ENCODE assay signal across 8 cellular contexts in genomic region chr13:97433727-97434416, GRCh38. TPM values are rescaled to one million over a fixed set of nuclear protein-coding genes. Genes with fewer than 3 reads are reported as not detected.
A peak's percentile ranks its signal among the peaks of the same experiment; 100 is the strongest.
DNase-seq lines count a peak whose midpoint lies in the region; ATAC-seq and TF ChIP-seq lines count a peak whose summit lies in the region.

RAP2A (plus strand) TSS chr13:97434169; CDS start chr13:97434471, 302 bp downstream.

- H3K36me3 Mint-ChIP-seq in activated B cell treated with CpG ODN at 0.5 μM for 24 hours (ENCODE audit: low read depth) = peaks cover 14% of the 10 kb centered on the region

- no peaks in the 10 kb centered on the region for H3K9me3 Mint-ChIP-seq in activated B cell treated with CpG ODN at 0.5 μM for 24 hours

- POLR2A ChIA-PET in activated B cell treated with CpG ODN at 0.5 μM for 24 hours (lab: Charles Lee) = interaction anchor here (0.9 to 5.1 kb wide), 16 partner anchors 8 to 1757 kb away, joined by 3 to 84 read pairs (median 4); partner anchors contain the start of genes DNAJC3, MBNL2 and STK24

- WGBS in spleen, 5 donors = 0% methylated on average over 7 to 97 of the region's 97 CpGs

- DNase-seq in NCI-H2227 treated with DMSO at 0.1 percent for 48 hours (lab: John Stamatoyannopoulos, UW) = peak; percentile 88
- peak; percentile 83 for DNase-seq in activated B cell treated with CpG ODN at 0.5 μM for 24 hours
- peak; percentile 92 to 97 for DNase-seq in cardiac fibroblast (ENCODE audit: low read depth in 2 of 2)
- DNase-seq in inferior parietal cortex (ENCODE audit: extremely low spot score) = peak; percentile 88
- DNase-seq in spleen = peak; percentile 98

- peak in 1 of 3 donors; percentile 74 for TF ChIP-seq POLR2A in spleen (IDR thresholded peaks at IDR 0.05)

- H3K4me3 Mint-ChIP-seq in activated B cell treated with CpG ODN at 0.5 μM for 24 hours = peak within 1 kb of the TSS; percentile 94

- CTCF ChIA-PET in activated B cell treated with CpG ODN at 0.5 μM for 24 hours (lab: Charles Lee) = interaction anchor here (0.7 to 1.1 kb wide), 4 partner anchors 90 to 553 kb away, joined by 3 to 4 read pairs (median 3); no protein-coding TSS in a partner anchor

- peaks cover 32% of the 10 kb centered on the region for H3K4me1 Mint-ChIP-seq in activated B cell treated with CpG ODN at 0.5 μM for 24 hours

- no peaks in the 10 kb centered on the region for H3K27me3 Mint-ChIP-seq in activated B cell treated with CpG ODN at 0.5 μM for 24 hours

- H3K27ac ChIP-seq in ACC112 (ENCODE audit: low read depth, low read length) (peak within 1 kb of the TSS; percentile 98), spleen (peak within 1 kb of the TSS; percentile 96 to 100 (median 100))

- intact Hi-C loops in activated B cell treated with CpG ODN at 0.5 μM for 24 hours (cut with micrococcal nuclease) = loop anchor here (1.0 to 10.0 kb wide), 10 partner anchors 26 to 1825 kb away; partner anchors contain the start of genes GPR18 and MBNL2
- intact Hi-C loops in spleen (cut with DNase I; ENCODE audit: low total_unique reads) = loop anchor here (10.0 kb wide), 1 partner anchor 221 kb away; no protein-coding TSS in a partner anchor

- peak within 1 kb of the TSS; percentile 97 for H3K27ac Mint-ChIP-seq in activated B cell treated with CpG ODN at 0.5 μM for 24 hours

- H3K9me3 ChIP-seq in spleen = no peaks in the 10 kb centered on the region

- H3K79me2 ChIP-seq in ACC112 (ENCODE audit: control insufficient read depth, insufficient read depth, low read length, unreplicated experiment) = peaks cover 39% of the 10 kb centered on the region

- ATAC-seq in GM18909 (IDR thresholded peaks at IDR 0.05; ENCODE audit: poor library complexity, unreplicated experiment) (peak; percentile 47), HG03159 (IDR thresholded peaks at IDR 0.05; ENCODE audit: unreplicated experiment) (peak; percentile 47), activated B cell treated with CpG ODN at 0.5 μM for 24 hours (ENCODE audit: low read depth) (peak; percentile 61)

- H3K27me3 ChIP-seq in ACC112 (ENCODE audit: insufficient read depth, low read length) (no peaks in the 10 kb centered on the region), spleen (replicated peaks in 1 of 7) (no peaks in the 10 kb centered on the region)

- TF ChIP-seq CTCF in activated B cell treated with CpG ODN at 0.5 μM for 24 hours (IDR thresholded peaks at IDR 0.05) = no peak
- TF ChIP-seq CTCF in cardiac fibroblast (IDR thresholded peaks at IDR 0.05; ENCODE audit: low read depth, low read length) = no peak
- TF ChIP-seq CTCF in spleen (IDR thresholded peaks at IDR 0.05 in 8 of 11, conservative IDR thresholded peaks at IDR 0.05 in 3 of 11) = peak in 2 of 11 experiments; percentile 7 to 29

- H3K4me1 ChIP-seq in ACC112 (ENCODE audit: control insufficient read depth, insufficient read depth, low read length, unreplicated experiment) (peaks cover 15% of the 10 kb centered on the region), spleen (peaks cover 7 to 69% (median 46%) of the 10 kb centered on the region in 6 donors)

- peak within 1 kb of the TSS; percentile 96 for H3K4me3 ChIP-seq in ACC112 (ENCODE audit: low read depth, low read length)
- H3K4me3 ChIP-seq in cardiac fibroblast (replicated peaks in 1 of 2; ENCODE audit: low read depth in 2 of 2, low read length in 2 of 2) = peak within 1 kb of the TSS; percentile 81
- H3K4me3 ChIP-seq in spleen = peak within 1 kb of the TSS; percentile 59 to 83 (median 68)

- peak within 1 kb of the TSS; percentile 99 for H2AFZ ChIP-seq in ACC112 (ENCODE audit: low read length, unreplicated experiment)

- H3K36me3 ChIP-seq in ACC112 (ENCODE audit: insufficient read depth, low read length) (0 out of 2 replicates have a peak, but pooled peaks cover under 1% of the 10 kb centered on the region), spleen (no peaks in the 10 kb centered on the region)

RNA-seq across cellular contexts. Expression of gene RAP2A, which starts in this region (rescaled TPM):
- total RNA-seq in activated B cell treated with CpG ODN at 0.5 μM for 24 hours = 24.8 and 29.8 TPM in 2 replicates
- total RNA-seq in spleen = 10 to 100 TPM; 21.5 to 39.0 (median 32.1) TPM
- polyA plus RNA-seq in spleen = 10 to 100 TPM in 1 of 3 donors, 1 to 10 TPM in 2; 5.2 to 10.5 (median 8.0) TPM

Comparison
In these comparisons a context has a peak if more than half of its experiments do, and no peak if none do; other contexts are left out.
1. Peak in every context shown above with its lines: DNase-seq, ATAC-seq, H3K4me3 ChIP-seq and H3K27ac ChIP-seq.